In the genomic region with DNA sequence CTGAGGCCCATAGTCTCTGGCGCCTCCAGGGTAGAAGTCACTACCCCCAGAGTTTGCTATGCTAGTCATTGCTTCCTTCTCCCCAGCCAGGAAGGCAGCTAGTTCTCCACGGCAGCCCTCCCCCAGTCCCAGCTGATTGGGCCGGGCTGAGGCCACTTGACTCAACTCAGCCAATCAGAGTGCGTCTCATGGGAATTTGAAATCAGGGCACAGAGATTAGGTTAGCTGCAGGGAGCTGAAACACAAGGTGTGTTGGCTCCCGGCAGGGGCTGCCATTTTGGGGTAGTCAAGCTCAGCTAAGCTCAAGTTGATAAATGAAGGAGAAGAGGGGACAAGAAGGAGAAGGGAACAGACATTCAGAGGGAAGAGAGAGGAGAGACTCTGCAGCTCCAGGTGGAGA, we compare ENCODE assay signal across 8 cellular contexts. TPM values are rescaled to one million over a fixed set of nuclear protein-coding genes. Genes with fewer than 3 reads are reported as not detected.
DNase-seq lines count a peak whose midpoint lies in the region; ATAC-seq lines count a peak whose summit lies in the region.

No MANE protein-coding gene starts in this region.

- ATAC-seq in HG02970 (IDR thresholded peaks at IDR 0.05; ENCODE audit: low FRiP score, unreplicated experiment), result no peak

- H3K9me3 Mint-ChIP-seq in immature natural killer cell, result no peaks in the 10 kb centered on the region

- peaks cover 2 to 11% (median 2%) of the 10 kb centered on the region in 3 donors for H3K27me3 Mint-ChIP-seq in immature natural killer cell (ENCODE audit: low read depth in 3 of 3)

- intact Hi-C loops in posterior vena cava (cut with DNase I), result no loop called here

- DNase-seq in DMS 273 (lab: John Stamatoyannopoulos, UW; ENCODE audit: unreplicated experiment), result peak; percentile 65
- no peak for DNase-seq in DMS 273 treated with DMSO at 0.1 percent for 48 hours (lab: John Stamatoyannopoulos, UW)
- peak; percentile 45 for DNase-seq in NCI-H510A treated with DMSO at 0.1 percent for 48 hours (lab: John Stamatoyannopoulos, UW)
- DNase-seq in ecto neural progenitor cell (ENCODE audit: low spot score), result peak; percentile 74
- DNase-seq in pons (ENCODE audit: low spot score), result peak; percentile 74
- no peak for DNase-seq in immature natural killer cell
- no peak for DNase-seq in posterior vena cava (ENCODE audit: low spot score)

- peaks cover 7% of the 10 kb centered on the region in 2 donors for H3K4me1 Mint-ChIP-seq in immature natural killer cell

- H3K4me3 Mint-ChIP-seq in immature natural killer cell, result no peak overlapping the region

- H3K27ac Mint-ChIP-seq in immature natural killer cell, result no peak overlapping the region

- H3K36me3 Mint-ChIP-seq in immature natural killer cell, result no peaks in the 10 kb centered on the region

RNA-seq across cellular contexts. Expression of a gene that starts 32.8 kb away (rescaled TPM):
- polyA plus RNA-seq in immature natural killer cell, result not detected
- 1 to 10 TPM; 1.9 to 2.2 TPM for total RNA-seq in posterior vena cava

Comparison
In these comparisons a context has a peak if more than half of its experiments do, and no peak if none do; other contexts are left out.
1. DNase-seq: peak in DMS 273 (single experiment), NCI-H510A treated with DMSO at 0.1 percent for 48 hours (single experiment), ecto neural progenitor cell (single experiment) and pons (single experiment); none in DMS 273 treated with DMSO at 0.1 percent for 48 hours (single experiment), immature natural killer cell (0 of 3) and posterior vena cava (single experiment).